In genomic region chr12:45611061-45611460, GRCh38 we compare ENCODE assay signal across 17 cellular contexts.
A peak's percentile ranks its signal among the peaks of the same experiment; 100 is the strongest.
DNase-seq lines count a peak whose midpoint lies in the region; ATAC-seq and TF ChIP-seq lines count a peak whose summit lies in the region.
"Had no signal": no experiment of that assay in that cellular context is flagged by ENCODE, and none has a peak within 500 bp of the region (broad histone marks: within the 10 kb centered on the region; RNA-seq: fewer than 3 reads in every experiment).

No MANE protein-coding gene starts in this region.

- H3K9me3 ChIP-seq in T-helper 17 cell (ENCODE audit: control insufficient read depth, low read length, poor library complexity, severe bottlenecking) = no peaks in the 10 kb centered on the region
- no peaks in the 10 kb centered on the region; the same call in 1 of the 2 replicates for H3K9me3 ChIP-seq in SJCRH30 (replicated peaks)
- H3K9me3 ChIP-seq: uterus had no signal

- no peak for DNase-seq in activated naive CD8-positive, alpha-beta T cell treated with anti-CD3 and anti-CD28 coated beads, Interleukin-2, amount 10 ng/mL, durations not matched to agents 7 days and 5 days
- DNase-seq in activated naive CD8-positive, alpha-beta T cell treated with anti-CD3 and anti-CD28 coated beads for 36 hours = no peak
- no peak for DNase-seq in T-helper 17 cell
- no peak for DNase-seq in foreskin keratinocyte
- DNase-seq in SJCRH30 = no peak
- no peak for DNase-seq in NCI-H2029 (lab: John Stamatoyannopoulos, UW)
- no peak for DNase-seq in iPS-NIHi11 (ENCODE audit: low spot score)
- DNase-seq: CD4-positive, alpha-beta T cell; DND-41; glutamatergic neuron; KBM-7; midbrain; NCI-H82; stimulated activated naive CD4-positive, alpha-beta T cell treated with Interleukin-2 at 50 U/mL for 16 hours; uterus had no signal

- H3K4me1 ChIP-seq in foreskin keratinocyte (peaks cover 14% of the 10 kb centered on the region), SJCRH30 (peaks cover 11% of the 10 kb centered on the region)
- H3K4me1 ChIP-seq: uterus had no signal

- no peak overlapping the region for H3K27ac Mint-ChIP-seq in activated naive CD8-positive, alpha-beta T cell treated with anti-CD3 and anti-CD28 coated beads, Interleukin-2, amount 10 ng/mL, durations not matched to agents 7 days and 5 days
- no peak overlapping the region for H3K27ac Mint-ChIP-seq in activated naive CD8-positive, alpha-beta T cell treated with anti-CD3 and anti-CD28 coated beads for 36 hours
- no peak overlapping the region for H3K27ac Mint-ChIP-seq in T-helper 17 cell
- H3K27ac Mint-ChIP-seq in stimulated activated memory B cell treated with anti-CD40 and anti-IgM and Interleukin-4, amounts not matched to agents 10 μg/mL and 1 μg/mL and 100 μg/mL, for 72 hours = no peak overlapping the region
- H3K27ac Mint-ChIP-seq: CD4-positive, alpha-beta T cell had no signal

- TF ChIP-seq CTCF in foreskin keratinocyte (conservative IDR thresholded peaks at IDR 0.05) = no peak

- no peaks in the 10 kb centered on the region for H3K36me3 ChIP-seq in SJCRH30
- H3K36me3 ChIP-seq: uterus had no signal

- H3K27me3 ChIP-seq in foreskin keratinocyte = no peaks in the 10 kb centered on the region
- H3K27me3 ChIP-seq in SJCRH30 = no peaks in the 10 kb centered on the region
- H3K27me3 ChIP-seq: uterus had no signal

- no peak overlapping the region for H3K4me3 ChIP-seq in SJCRH30
- H3K4me3 ChIP-seq: uterus had no signal

- H3K27ac ChIP-seq in foreskin keratinocyte (no peak overlapping the region), SJCRH30 (no peak overlapping the region)
- H3K27ac ChIP-seq: HL-60, uterus had no signal

- ATAC-seq in activated naive CD8-positive, alpha-beta T cell treated with anti-CD3 and anti-CD28 coated beads, Interleukin-2, amount 10 ng/mL, durations not matched to agents 7 days and 5 days (ENCODE audit: low read depth) = no peak
- ATAC-seq in T-helper 17 cell (no peak), foreskin keratinocyte (peak; percentile 13)
- peak; percentile 39 for ATAC-seq in stimulated activated memory B cell treated with anti-CD40 and anti-IgM and Interleukin-4, amounts not matched to agents 10 μg/mL and 1 μg/mL and 100 μg/mL, for 72 hours

- no peaks in the 10 kb centered on the region for H3K36me3 Mint-ChIP-seq in activated naive CD8-positive, alpha-beta T cell treated with anti-CD3 and anti-CD28 coated beads, Interleukin-2, amount 10 ng/mL, durations not matched to agents 7 days and 5 days
- no peaks in the 10 kb centered on the region for H3K36me3 Mint-ChIP-seq in activated naive CD8-positive, alpha-beta T cell treated with anti-CD3 and anti-CD28 coated beads for 36 hours
- H3K36me3 Mint-ChIP-seq in T-helper 17 cell (ENCODE audit: low read depth) = peaks cover 3% of the 10 kb centered on the region
- H3K36me3 Mint-ChIP-seq in stimulated activated memory B cell treated with anti-CD40 and anti-IgM and Interleukin-4, amounts not matched to agents 10 μg/mL and 1 μg/mL and 100 μg/mL, for 72 hours = peaks cover 2% of the 10 kb centered on the region

- peak overlapping the region; percentile 36 for H3K4me3 Mint-ChIP-seq in activated naive CD8-positive, alpha-beta T cell treated with anti-CD3 and anti-CD28 coated beads, Interleukin-2, amount 10 ng/mL, durations not matched to agents 7 days and 5 days
- H3K4me3 Mint-ChIP-seq in activated naive CD8-positive, alpha-beta T cell treated with anti-CD3 and anti-CD28 coated beads for 36 hours = no peak overlapping the region
- H3K4me3 Mint-ChIP-seq in T-helper 17 cell = peak overlapping the region; percentile 25
- H3K4me3 Mint-ChIP-seq in stimulated activated memory B cell treated with anti-CD40 and anti-IgM and Interleukin-4, amounts not matched to agents 10 μg/mL and 1 μg/mL and 100 μg/mL, for 72 hours = peak overlapping the region; percentile 64
- H3K4me3 Mint-ChIP-seq: CD4-positive, alpha-beta T cell had no signal

- peaks cover 1% of the 10 kb centered on the region for H3K9me3 Mint-ChIP-seq in activated naive CD8-positive, alpha-beta T cell treated with anti-CD3 and anti-CD28 coated beads, Interleukin-2, amount 10 ng/mL, durations not matched to agents 7 days and 5 days
- no peaks in the 10 kb centered on the region for H3K9me3 Mint-ChIP-seq in activated naive CD8-positive, alpha-beta T cell treated with anti-CD3 and anti-CD28 coated beads for 36 hours
- no peaks in the 10 kb centered on the region for H3K9me3 Mint-ChIP-seq in stimulated activated memory B cell treated with anti-CD40 and anti-IgM and Interleukin-4, amounts not matched to agents 10 μg/mL and 1 μg/mL and 100 μg/mL, for 72 hours
- H3K9me3 Mint-ChIP-seq: CD4-positive, alpha-beta T cell had no signal

- H3K4me1 Mint-ChIP-seq in activated naive CD8-positive, alpha-beta T cell treated with anti-CD3 and anti-CD28 coated beads, Interleukin-2, amount 10 ng/mL, durations not matched to agents 7 days and 5 days = peaks cover 3% of the 10 kb centered on the region
- peaks cover 8% of the 10 kb centered on the region for H3K4me1 Mint-ChIP-seq in activated naive CD8-positive, alpha-beta T cell treated with anti-CD3 and anti-CD28 coated beads for 36 hours
- H3K4me1 Mint-ChIP-seq in T-helper 17 cell = peaks cover 3% of the 10 kb centered on the region
- H3K4me1 Mint-ChIP-seq in stimulated activated memory B cell treated with anti-CD40 and anti-IgM and Interleukin-4, amounts not matched to agents 10 μg/mL and 1 μg/mL and 100 μg/mL, for 72 hours = peaks cover 18% of the 10 kb centered on the region

- peaks cover 3% of the 10 kb centered on the region for H3K27me3 Mint-ChIP-seq in activated naive CD8-positive, alpha-beta T cell treated with anti-CD3 and anti-CD28 coated beads, Interleukin-2, amount 10 ng/mL, durations not matched to agents 7 days and 5 days
- H3K27me3 Mint-ChIP-seq in activated naive CD8-positive, alpha-beta T cell treated with anti-CD3 and anti-CD28 coated beads for 36 hours = peaks cover 20% of the 10 kb centered on the region
- peaks cover 22% of the 10 kb centered on the region for H3K27me3 Mint-ChIP-seq in T-helper 17 cell
- peaks cover 13% of the 10 kb centered on the region for H3K27me3 Mint-ChIP-seq in stimulated activated memory B cell treated with anti-CD40 and anti-IgM and Interleukin-4, amounts not matched to agents 10 μg/mL and 1 μg/mL and 100 μg/mL, for 72 hours

- POLR2A ChIA-PET in activated naive CD8-positive, alpha-beta T cell treated with anti-CD3 and anti-CD28 coated beads, Interleukin-2, amount 10 ng/mL, durations not matched to agents 7 days and 5 days (lab: Charles Lee) = no interaction called here

Comparison
In these comparisons a context has a peak if more than half of its experiments do, and no peak if none do; other contexts are left out.
1. ATAC-seq: peak in foreskin keratinocyte (single experiment) and stimulated activated memory B cell treated with anti-CD40 and anti-IgM and Interleukin-4, amounts not matched to agents 10 μg/mL and 1 μg/mL and 100 μg/mL, for 72 hours (single experiment); none in activated naive CD8-positive, alpha-beta T cell treated with anti-CD3 and anti-CD28 coated beads, Interleukin-2, amount 10 ng/mL, durations not matched to agents 7 days and 5 days (single experiment) and T-helper 17 cell (single experiment).